12 cellular contexts compared by ENCODE assay signal in genomic region chr6:9540126-9540525, GRCh38.
DNase-seq lines count a peak whose midpoint lies in the region; ATAC-seq and TF ChIP-seq lines count a peak whose summit lies in the region.
"Had no signal": no experiment of that assay in that cellular context is flagged by ENCODE, and none has a peak within 500 bp of the region (broad histone marks: within the 10 kb centered on the region; RNA-seq: fewer than 3 reads in every experiment).

No MANE protein-coding gene starts in this region.

- CTCF ChIA-PET in CD8-positive, alpha-beta T cell (lab: Charles Lee): no interaction called here

- no peaks in the 10 kb centered on the region for H3K36me3 Mint-ChIP-seq in activated CD4-positive, alpha-beta T cell treated with anti-CD3 and anti-CD28 coated beads, Interleukin-2, amount 10 ng/mL, durations not matched to agents 24 days and 14 days (ENCODE audit: low read depth)
- no peaks in the 10 kb centered on the region for H3K36me3 Mint-ChIP-seq in CD8-positive, alpha-beta T cell
- H3K36me3 Mint-ChIP-seq: CD4-positive, CD25-positive, alpha-beta regulatory T cell had no signal

- peaks cover 5% of the 10 kb centered on the region for H3K4me1 ChIP-seq in adipocyte (ENCODE audit: control insufficient read depth, insufficient read depth, low read length)
- no peaks in the 10 kb centered on the region for H3K4me1 ChIP-seq in CD8-positive, alpha-beta T cell (ENCODE audit: insufficient read depth, low read length)

- no peaks in the 10 kb centered on the region for H3K9me3 ChIP-seq in adipocyte (ENCODE audit: control insufficient read depth, low read length)
- no peaks in the 10 kb centered on the region for H3K9me3 ChIP-seq in CD8-positive, alpha-beta T cell (ENCODE audit: low read length)

- POLR2A ChIA-PET in CD8-positive, alpha-beta T cell (lab: Charles Lee): no interaction called here

- H3K9me3 Mint-ChIP-seq in activated CD4-positive, alpha-beta T cell treated with anti-CD3 and anti-CD28 coated beads, Interleukin-2, amount 10 ng/mL, durations not matched to agents 24 days and 14 days: no peaks in the 10 kb centered on the region
- no peaks in the 10 kb centered on the region for H3K9me3 Mint-ChIP-seq in CD8-positive, alpha-beta T cell

- DNase-seq in AG20443 (ENCODE audit: low spot score): peak; percentile 25
- DNase-seq in adipocyte (ENCODE audit: low read depth): peak; percentile 32
- DNase-seq in iris pigment epithelial cell (ENCODE audit: low read depth): peak; percentile 24
- DNase-seq in activated CD4-positive, alpha-beta T cell treated with anti-CD3 and anti-CD28 coated beads, Interleukin-2, amount 10 ng/mL, durations not matched to agents 24 days and 14 days: no peak
- no peak for DNase-seq in CD8-positive, alpha-beta T cell
- DNase-seq in stimulated activated CD4-positive, alpha-beta T cell treated with anti-CD3 and anti-CD28 coated beads, Interleukin-12 subunit alpha, Interleukin-12 subunit beta, amount 100 ng/mL, for 4 hours: no peak
- DNase-seq: NCI-H187 treated with DMSO at 0.1 percent for 48 hours, NCI-H2171, SIG-M5 had no signal

- intact Hi-C loops in activated CD4-positive, alpha-beta T cell treated with anti-CD3 and anti-CD28 coated beads, Interleukin-2, amount 10 ng/mL, durations not matched to agents 24 days and 14 days (cut with micrococcal nuclease): loop anchor here (1.0 kb wide), 1 partner anchor 895 kb away; no protein-coding TSS in a partner anchor
- intact Hi-C loops in CD8-positive, alpha-beta T cell (cut with DNase I, micrococcal nuclease): loop anchor here in 1 of 2 experiments (10.0 kb wide), 1 partner anchor 895 kb away; no protein-coding TSS in a partner anchor

- H3K9ac ChIP-seq in adipocyte (ENCODE audit: low read length): no peak overlapping the region

- H3K4me3 Mint-ChIP-seq in activated CD4-positive, alpha-beta T cell treated with anti-CD3 and anti-CD28 coated beads, Interleukin-2, amount 10 ng/mL, durations not matched to agents 24 days and 14 days: no peak overlapping the region
- no peak overlapping the region for H3K4me3 Mint-ChIP-seq in CD8-positive, alpha-beta T cell
- H3K4me3 Mint-ChIP-seq: CD4-positive, CD25-positive, alpha-beta regulatory T cell had no signal

- H3K36me3 ChIP-seq in adipocyte (ENCODE audit: control insufficient read depth, insufficient read depth, low read length, severe bottlenecking): no peaks in the 10 kb centered on the region
- no peaks in the 10 kb centered on the region for H3K36me3 ChIP-seq in CD8-positive, alpha-beta T cell (ENCODE audit: insufficient read depth, low read length)

- no peak overlapping the region for H3K4me3 ChIP-seq in adipocyte (ENCODE audit: low read length)
- H3K4me3 ChIP-seq in CD8-positive, alpha-beta T cell (ENCODE audit: low read depth, low read length): no peak overlapping the region

- no peaks in the 10 kb centered on the region for H3K4me1 Mint-ChIP-seq in activated CD4-positive, alpha-beta T cell treated with anti-CD3 and anti-CD28 coated beads, Interleukin-2, amount 10 ng/mL, durations not matched to agents 24 days and 14 days
- no peaks in the 10 kb centered on the region for H3K4me1 Mint-ChIP-seq in CD8-positive, alpha-beta T cell (ENCODE audit: low read depth)
- H3K4me1 Mint-ChIP-seq: CD4-positive, CD25-positive, alpha-beta regulatory T cell had no signal

- TF ChIP-seq CTCF in CD8-positive, alpha-beta T cell (IDR thresholded peaks at IDR 0.05): no peak

- ATAC-seq in GM18909 (IDR thresholded peaks at IDR 0.05; ENCODE audit: poor library complexity, unreplicated experiment) (peak; percentile 20), HG03175 (IDR thresholded peaks at IDR 0.05; ENCODE audit: unreplicated experiment) (no peak)
- ATAC-seq in CD8-positive, alpha-beta T cell: no peak

- H3K27me3 ChIP-seq in adipocyte (replicated peaks; ENCODE audit: control insufficient read depth, insufficient read depth, low read length): no peaks in the 10 kb centered on the region
- H3K27me3 ChIP-seq in CD8-positive, alpha-beta T cell (ENCODE audit: insufficient read depth, low read length): no peaks in the 10 kb centered on the region

- H3K27ac Mint-ChIP-seq in activated CD4-positive, alpha-beta T cell treated with anti-CD3 and anti-CD28 coated beads, Interleukin-2, amount 10 ng/mL, durations not matched to agents 24 days and 14 days: no peak overlapping the region
- H3K27ac Mint-ChIP-seq in CD8-positive, alpha-beta T cell: no peak overlapping the region
- H3K27ac Mint-ChIP-seq: CD4-positive, CD25-positive, alpha-beta regulatory T cell had no signal

- H3K27me3 Mint-ChIP-seq in activated CD4-positive, alpha-beta T cell treated with anti-CD3 and anti-CD28 coated beads, Interleukin-2, amount 10 ng/mL, durations not matched to agents 24 days and 14 days: no peaks in the 10 kb centered on the region
- no peaks in the 10 kb centered on the region for H3K27me3 Mint-ChIP-seq in CD8-positive, alpha-beta T cell (ENCODE audit: low read depth)
- H3K27me3 Mint-ChIP-seq: CD4-positive, CD25-positive, alpha-beta regulatory T cell had no signal

- H3K27ac ChIP-seq in CD8-positive, alpha-beta T cell (ENCODE audit: low read depth, low read length): no peak overlapping the region

Comparison
In these comparisons a context has a peak if more than half of its experiments do, and no peak if none do; other contexts are left out.
1. DNase-seq: peak in AG20443 (single experiment), adipocyte (single experiment) and iris pigment epithelial cell (single experiment); none in activated CD4-positive, alpha-beta T cell treated with anti-CD3 and anti-CD28 coated beads, Interleukin-2, amount 10 ng/mL, durations not matched to agents 24 days and 14 days (single experiment), CD8-positive, alpha-beta T cell (0 of 7) and stimulated activated CD4-positive, alpha-beta T cell treated with anti-CD3 and anti-CD28 coated beads, Interleukin-12 subunit alpha, Interleukin-12 subunit beta, amount 100 ng/mL, for 4 hours (single experiment).